ENCODE assay signal across 28 cellular contexts in the genomic region with DNA sequence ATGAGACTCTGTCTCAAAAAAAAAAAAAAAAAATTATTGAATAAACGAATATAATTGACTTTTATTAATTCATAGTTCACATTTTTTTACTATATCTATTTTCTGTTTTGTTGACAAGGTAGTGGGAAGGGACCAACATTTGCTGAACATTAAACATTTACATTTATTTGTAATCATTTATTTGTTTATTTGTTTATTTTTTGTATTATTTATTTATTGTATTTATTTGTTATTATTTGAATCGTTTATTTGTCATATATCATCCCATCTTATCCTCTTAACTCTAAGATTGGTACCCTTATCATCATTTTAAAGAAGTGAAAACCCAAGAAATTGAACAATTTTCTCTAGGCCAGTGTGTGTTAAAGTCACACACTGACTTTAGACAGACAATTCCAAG.
"Had no signal": no experiment of that assay in that cellular context is flagged by ENCODE, and none has a peak within 500 bp of the region (broad histone marks: within the 10 kb centered on the region; RNA-seq: fewer than 3 reads in every experiment).

No MANE protein-coding gene starts in this region.

- H3K27ac ChIP-seq: neutrophil, pancreas, prostate gland, right lobe of liver, sigmoid colon, spleen, suprapubic skin, testis, tibial artery, transverse colon, upper lobe of right lung, uterus had no signal

- H3K4me1 ChIP-seq: pancreas, prostate gland, right lobe of liver, sigmoid colon, spleen, suprapubic skin, testis, tibial artery, transverse colon, upper lobe of right lung, uterus had no signal

- H3K4me3 ChIP-seq: pancreas, prostate gland, right lobe of liver, sigmoid colon, smooth muscle cell, spleen, suprapubic skin, testis, tibial artery, transverse colon, upper lobe of right lung, uterus had no signal

- H3K9me3 ChIP-seq: neutrophil, pancreas, prostate gland, right lobe of liver, sigmoid colon, spleen, suprapubic skin, testis, tibial artery, transverse colon, upper lobe of right lung, uterus had no signal

- H3K36me3 ChIP-seq: neutrophil, pancreas, prostate gland, right lobe of liver, sigmoid colon, spleen, suprapubic skin, tibial artery, transverse colon, upper lobe of right lung, uterus had no signal

- ATAC-seq: naive thymus-derived CD8-positive, alpha-beta T cell; natural killer cell treated with Interleukin-12 subunit alpha and Interleukin-12 subunit beta and Interleukin-15 and Interleukin-18, amount 100 ng/mL, for 72 hours; pancreas; right cardiac atrium; right lobe of liver; stimulated activated memory B cell treated with anti-CD40 and anti-IgM and Interleukin-4, amounts not matched to agents 10 μg/mL and 1 μg/mL and 100 μg/mL, for 72 hours; stimulated activated naive CD8-positive, alpha-beta T cell treated with anti-CD3 and anti-CD28 coated beads, Interleukin-15, amount 100 ng/mL, for 72 hours; stimulated activated naive CD8-positive, alpha-beta T cell treated with anti-CD3 and anti-CD28 coated beads, Interleukin-15, Interleukin-2, amounts not matched to agents 100 U/mL and 50 U/mL, for 24 hours; upper lobe of right lung had no signal

- FAIRE-seq: pancreas had no signal

- DNase-seq: naive thymus-derived CD8-positive, alpha-beta T cell; nephron progenitor cell; nucleus accumbens; pancreas; right cardiac atrium; right lobe of liver; sigmoid colon; spleen; stimulated activated CD4-positive, alpha-beta T cell treated with anti-CD3 and anti-CD28 coated beads, Interleukin-12 subunit alpha, Interleukin-12 subunit beta, amount 100 ng/mL, for 4 hours; stimulated activated CD4-positive, alpha-beta T cell treated with anti-CD3 and anti-CD28 coated beads, Interleukin-1b, Interleukin-23, amount 100 ng/mL, for 48 hours; stimulated activated CD4-positive, alpha-beta T cell treated with anti-CD3 and anti-CD28 coated beads, Interleukin-4, amount 100 ng/mL, for 1 hour; stimulated activated CD4-positive, alpha-beta T cell treated with anti-CD3 and anti-CD28 coated beads, Interleukin-4, amount 100 ng/mL, for 4 hours; stimulated activated CD8-positive, alpha-beta memory T cell treated with anti-CD3 and anti-CD28 coated beads, Interleukin-4, amount 100 ng/mL, for 48 hours; stimulated activated naive CD4-positive, alpha-beta T cell; stimulated activated naive CD8-positive, alpha-beta T cell treated with anti-CD3 and anti-CD28 coated beads, Interleukin-15, amount 100 ng/mL, for 72 hours; stimulated activated naive CD8-positive, alpha-beta T cell treated with anti-CD3 and anti-CD28 coated beads, Interleukin-15, Interleukin-2, amounts not matched to agents 100 U/mL and 50 U/mL, for 24 hours; substantia nigra; testis; tibial artery; transverse colon; upper lobe of right lung; uterus had no signal
